8 cellular contexts compared by ENCODE assay signal in genomic region chr2:239927424-239927981, GRCh38.
DNase-seq lines count a peak whose midpoint lies in the region; ATAC-seq and TF ChIP-seq lines count a peak whose summit lies in the region.

No MANE protein-coding gene starts in this region.

- no peak overlapping the region for H3K27ac ChIP-seq in CD8-positive, alpha-beta T cell (ENCODE audit: low read depth, low read length)
- H3K27ac ChIP-seq in foreskin keratinocyte = no peak overlapping the region

- TF ChIP-seq CTCF in CD8-positive, alpha-beta T cell (IDR thresholded peaks at IDR 0.05) = no peak
- TF ChIP-seq CTCF in foreskin keratinocyte (conservative IDR thresholded peaks at IDR 0.05) = peak; percentile 9

- CTCF ChIA-PET in CD8-positive, alpha-beta T cell (lab: Charles Lee) = interaction anchor here (1.6 kb wide), 1 partner anchor 18 kb away, joined by 6 read pairs; no protein-coding TSS in a partner anchor

- peak; percentile 19 to 80 (median 50) for DNase-seq in CD8-positive, alpha-beta T cell
- DNase-seq in OCI-M1 (lab: John Stamatoyannopoulos, UW) (peak; percentile 69), activated T-cell treated with anti-CD3 and anti-CD28 coated beads for 4 hours (peak; percentile 56), foreskin keratinocyte (peak; percentile 61 to 74), SKM-1 (lab: John Stamatoyannopoulos, UW; ENCODE audit: unreplicated experiment) (no peak)
- DNase-seq in stimulated activated CD4-positive, alpha-beta T cell treated with anti-CD3 and anti-CD28 coated beads, Interleukin-12 subunit alpha, Interleukin-12 subunit beta, amount 100 ng/mL, for 4 hours = peak; percentile 62

- POLR2A ChIA-PET in CD8-positive, alpha-beta T cell (lab: Charles Lee) = no interaction called here

- no peaks in the 10 kb centered on the region for H3K36me3 ChIP-seq in CD8-positive, alpha-beta T cell (ENCODE audit: insufficient read depth, low read length)

- H3K4me3 ChIP-seq in CD8-positive, alpha-beta T cell (ENCODE audit: low read depth, low read length) = peak overlapping the region; percentile 28

- H3K36me3 Mint-ChIP-seq in CD8-positive, alpha-beta T cell = no peaks in the 10 kb centered on the region

- H3K4me1 Mint-ChIP-seq in CD8-positive, alpha-beta T cell (ENCODE audit: low read depth) = peaks cover 12% of the 10 kb centered on the region

- peak overlapping the region; percentile 75 for H3K4me3 Mint-ChIP-seq in CD8-positive, alpha-beta T cell

- no peaks in the 10 kb centered on the region for H3K27me3 ChIP-seq in CD8-positive, alpha-beta T cell (ENCODE audit: insufficient read depth, low read length)
- H3K27me3 ChIP-seq in foreskin keratinocyte = no peaks in the 10 kb centered on the region

- no peaks in the 10 kb centered on the region for H3K4me1 ChIP-seq in CD8-positive, alpha-beta T cell (ENCODE audit: insufficient read depth, low read length)
- peaks cover 3% of the 10 kb centered on the region for H3K4me1 ChIP-seq in foreskin keratinocyte

- no peaks in the 10 kb centered on the region for H3K9me3 Mint-ChIP-seq in CD8-positive, alpha-beta T cell

- intact Hi-C loops in CD8-positive, alpha-beta T cell (cut with DNase I, micrococcal nuclease) = loop anchor here in 1 of 2 experiments (2.0 kb wide), 1 partner anchor 653 kb away; no protein-coding TSS in a partner anchor

- H3K27ac Mint-ChIP-seq in CD8-positive, alpha-beta T cell = peak overlapping the region; percentile 45

- ATAC-seq in CD8-positive, alpha-beta T cell = peak; percentile 97
- ATAC-seq in foreskin keratinocyte (peak; percentile 99), HG03439 (IDR thresholded peaks at IDR 0.05; ENCODE audit: unreplicated experiment) (no peak), GM19324 (IDR thresholded peaks at IDR 0.05; ENCODE audit: low FRiP score, unreplicated experiment) (no peak)

- peaks cover 3% of the 10 kb centered on the region for H3K27me3 Mint-ChIP-seq in CD8-positive, alpha-beta T cell (ENCODE audit: low read depth)

- H3K9me3 ChIP-seq in CD8-positive, alpha-beta T cell (ENCODE audit: low read length) = no peaks in the 10 kb centered on the region

Comparison
In these comparisons a context has a peak if more than half of its experiments do, and no peak if none do; other contexts are left out.
1. ATAC-seq: peak in CD8-positive, alpha-beta T cell (single experiment) and foreskin keratinocyte (single experiment); none in HG03439 (single experiment) and GM19324 (single experiment).